Comparison of ENCODE assay signal across 1 cellular context in genomic region chr17:47224069-47224468, GRCh38.
TF ChIP-seq lines count a peak whose summit lies in the region.

No MANE protein-coding gene starts in this region.

TF ChIP-seq in HepG2, 621 proteins besides CTCF, POLR2A, EP300 and RAD21:
- peak; percentile 99 for TF ChIP-seq ZNF431 (CRISPR knock-in tag; IDR thresholded peaks at IDR 0.05; ENCODE audit: borderline replicate concordance, low read depth)
